35 cellular contexts compared by ENCODE assay signal in the genomic region with DNA sequence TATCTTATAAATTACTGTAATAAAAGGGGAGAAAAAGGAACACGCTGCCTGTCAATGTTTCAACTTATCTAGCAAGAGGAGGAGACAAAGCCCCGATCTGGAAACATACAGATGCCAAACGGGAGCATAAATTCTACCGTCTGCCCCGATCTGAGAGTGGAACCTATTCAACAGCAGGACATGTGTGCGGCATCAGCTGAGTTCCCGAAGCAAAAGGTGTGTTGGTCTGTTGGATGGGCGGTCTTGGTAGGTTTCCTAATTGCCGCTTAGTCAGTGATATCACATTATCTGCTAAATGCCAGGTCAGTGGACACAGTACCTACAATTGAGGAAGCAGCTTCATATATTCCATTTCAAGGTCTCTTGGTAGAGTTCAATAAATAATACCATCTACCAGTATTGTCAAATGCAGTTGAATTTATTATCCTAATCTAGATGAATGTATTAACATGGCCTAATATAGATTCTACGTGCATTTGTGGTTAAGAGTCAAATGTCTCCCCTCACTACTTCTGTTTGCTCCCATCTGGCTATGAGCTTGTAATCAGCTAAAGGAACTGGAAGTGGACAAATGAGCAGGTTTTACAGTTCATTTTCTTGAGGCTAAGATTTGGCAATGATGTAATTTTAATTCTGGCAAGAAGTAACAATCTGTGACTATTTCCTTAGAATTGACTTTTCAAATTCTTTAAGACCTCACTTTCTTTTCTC.
"Had no signal": no experiment of that assay in that cellular context is flagged by ENCODE, and none has a peak within 500 bp of the region (broad histone marks: within the 10 kb centered on the region; RNA-seq: fewer than 3 reads in every experiment).

No MANE protein-coding gene starts in this region.

- H2AFZ ChIP-seq: hepatocyte had no signal

- H3K36me3 ChIP-seq: adrenal gland, esophagus muscularis mucosa, gastroesophageal sphincter, heart right ventricle, WERI-Rb-1 had no signal

- H3K27ac ChIP-seq: adrenal gland, body of pancreas, coronary artery, esophagus muscularis mucosa, foreskin keratinocyte, gastroesophageal sphincter, hepatocyte, WERI-Rb-1 had no signal

- H3K4me3 ChIP-seq: adrenal gland, body of pancreas, coronary artery, dorsolateral prefrontal cortex, esophagus muscularis mucosa, gastroesophageal sphincter, heart right ventricle, hepatocyte had no signal

- H3K79me2 ChIP-seq: hepatocyte had no signal

- DNase-seq: activated B cell treated with CpG ODN at 0.5 μM for 24 hours; activated CD4-positive, alpha-beta T cell treated with anti-CD3 and anti-CD28 coated beads for 48 hours; activated CD4-positive, alpha-beta T cell treated with anti-CD3 and anti-CD28 coated beads, Interleukin-2, amount 50 U/mL, for 1 hour; activated CD4-positive, alpha-beta T cell treated with anti-CD3 and anti-CD28 coated beads, Interleukin-2, amount 50 U/mL, for 48 hours; activated CD8-positive, alpha-beta memory T cell treated with anti-CD3 and anti-CD28 coated beads for 24 hours; activated CD8-positive, alpha-beta T cell treated with anti-CD3 and anti-CD28 coated beads for 36 hours; activated effector memory CD4-positive, alpha-beta T cell treated with anti-CD3 and anti-CD28 coated beads, Interleukin-2, amount 50 U/mL, for 16 hours; activated naive CD4-positive, alpha-beta T cell treated with anti-CD3 and anti-CD28 coated beads for 36 hours; activated naive CD8-positive, alpha-beta T cell treated with anti-CD3 and anti-CD28 coated beads for 36 hours; activated naive CD8-positive, alpha-beta T cell treated with anti-CD3 and anti-CD28 coated beads, Interleukin-2, amount 50 U/mL, for 24 hours; activated T-cell treated with anti-CD3 and anti-CD28 coated beads, Interleukin-2, amount 50 U/mL, for 48 hours; adrenal gland; amygdala; aorta; body of pancreas; central memory CD4-positive, alpha-beta T cell; dorsolateral prefrontal cortex; effector memory CD4-positive, alpha-beta T cell; endodermal cell; erythroblast; foreskin keratinocyte; heart right ventricle; T-helper 17 cell; T1000; WERI-Rb-1 had no signal

- H3K4me3 Mint-ChIP-seq: activated B cell treated with CpG ODN at 0.5 μM for 24 hours; activated CD8-positive, alpha-beta T cell treated with anti-CD3 and anti-CD28 coated beads for 36 hours; activated naive CD4-positive, alpha-beta T cell treated with anti-CD3 and anti-CD28 coated beads for 36 hours; activated naive CD4-positive, alpha-beta T cell treated with anti-CD3 and anti-CD28 coated beads, Interleukin-2, amount 50 U/mL, for 24 hours; activated naive CD8-positive, alpha-beta T cell treated with anti-CD3 and anti-CD28 coated beads for 36 hours; activated naive CD8-positive, alpha-beta T cell treated with anti-CD3 and anti-CD28 coated beads, Interleukin-2, amount 50 U/mL, for 24 hours; activated T-helper 1 cell treated with anti-CD3 and anti-CD28 coated beads, Interleukin-12 subunit alpha, Interleukin-12 subunit beta, Interleukin-2, Interleukin-4 antibody, amounts not matched to agents 30 ng/mL and 10 ng/mL and 1 ng/mL, durations not matched to agents 14 hours and 24 hours and 36 hours; dendritic cell treated with granulocyte-macrophage colony-stimulating factor and Interleukin-4, amounts not matched to agents 40 ng/mL and 50 ng/mL, for 4 days; endodermal cell; T-helper 17 cell; T-helper 2 cell treated with Interferon-gamma antibody and Interleukin-4, amounts not matched to agents 5 μg/mL and 100 μg/mL, for 36 hours had no signal

- H3K27me3 Mint-ChIP-seq: activated CD8-positive, alpha-beta T cell treated with anti-CD3 and anti-CD28 coated beads for 36 hours; activated naive CD8-positive, alpha-beta T cell treated with anti-CD3 and anti-CD28 coated beads for 36 hours; activated naive CD8-positive, alpha-beta T cell treated with anti-CD3 and anti-CD28 coated beads, Interleukin-2, amount 50 U/mL, for 24 hours; dendritic cell treated with granulocyte-macrophage colony-stimulating factor and Interleukin-4, amounts not matched to agents 40 ng/mL and 50 ng/mL, for 4 days; T-helper 17 cell had no signal

- H3K4me2 ChIP-seq: hepatocyte had no signal

- H3K9me3 Mint-ChIP-seq: activated B cell treated with CpG ODN at 0.5 μM for 24 hours; activated CD8-positive, alpha-beta T cell treated with anti-CD3 and anti-CD28 coated beads for 36 hours; activated naive CD4-positive, alpha-beta T cell treated with anti-CD3 and anti-CD28 coated beads for 36 hours; activated naive CD8-positive, alpha-beta T cell treated with anti-CD3 and anti-CD28 coated beads for 36 hours; activated naive CD8-positive, alpha-beta T cell treated with anti-CD3 and anti-CD28 coated beads, Interleukin-2, amount 50 U/mL, for 24 hours; activated T-helper 1 cell treated with anti-CD3 and anti-CD28 coated beads, Interleukin-12 subunit alpha, Interleukin-12 subunit beta, Interleukin-2, Interleukin-4 antibody, amounts not matched to agents 30 ng/mL and 10 ng/mL and 1 ng/mL, durations not matched to agents 14 hours and 24 hours and 36 hours; activated T-helper 2 cell treated with anti-CD3 and anti-CD28 coated beads, Interferon-gamma antibody, Interleukin-2, Interleukin-4, amounts not matched to agents 10 μg/mL and 5 μg/mL and 100 μg/mL, durations not matched to agents 14 hours and 24 hours and 36 hours; dendritic cell treated with granulocyte-macrophage colony-stimulating factor and Interleukin-4, amounts not matched to agents 40 ng/mL and 50 ng/mL, for 4 days; endodermal cell; T-helper 2 cell treated with Interferon-gamma antibody and Interleukin-4, amounts not matched to agents 5 μg/mL and 100 μg/mL, for 36 hours had no signal

- ATAC-seq: activated CD4-positive, CD25-positive, alpha-beta regulatory T cell treated with anti-CD3 and anti-CD28 coated beads, Interleukin-2, amount 50 U/mL, for 24 hours; activated CD8-positive, alpha-beta T cell treated with anti-CD3 and anti-CD28 coated beads for 36 hours; activated naive CD8-positive, alpha-beta T cell treated with anti-CD3 and anti-CD28 coated beads, Interleukin-2, amount 50 U/mL, for 24 hours; body of pancreas; foreskin keratinocyte; gastroesophageal sphincter; T-helper 17 cell had no signal

- H3K4me1 ChIP-seq: body of pancreas, foreskin keratinocyte had no signal

- H3K27me3 ChIP-seq: adrenal gland, body of pancreas, dorsolateral prefrontal cortex, esophagus muscularis mucosa, gastroesophageal sphincter, heart right ventricle, hepatocyte had no signal

- H3K36me3 Mint-ChIP-seq: activated naive CD4-positive, alpha-beta T cell treated with anti-CD3 and anti-CD28 coated beads, Interleukin-2, amount 50 U/mL, for 24 hours; activated naive CD8-positive, alpha-beta T cell treated with anti-CD3 and anti-CD28 coated beads for 36 hours had no signal

- H3K27ac Mint-ChIP-seq: activated B cell treated with CpG ODN at 0.5 μM for 24 hours; activated CD8-positive, alpha-beta T cell treated with anti-CD3 and anti-CD28 coated beads for 36 hours; activated naive CD4-positive, alpha-beta T cell treated with anti-CD3 and anti-CD28 coated beads for 36 hours; activated naive CD4-positive, alpha-beta T cell treated with anti-CD3 and anti-CD28 coated beads, Interleukin-2, amount 50 U/mL, for 24 hours; activated naive CD8-positive, alpha-beta T cell treated with anti-CD3 and anti-CD28 coated beads for 36 hours; activated naive CD8-positive, alpha-beta T cell treated with anti-CD3 and anti-CD28 coated beads, Interleukin-2, amount 50 U/mL, for 24 hours; activated T-helper 1 cell treated with anti-CD3 and anti-CD28 coated beads, Interleukin-12 subunit alpha, Interleukin-12 subunit beta, Interleukin-2, Interleukin-4 antibody, amounts not matched to agents 30 ng/mL and 10 ng/mL and 1 ng/mL, durations not matched to agents 14 hours and 24 hours and 36 hours; activated T-helper 2 cell treated with anti-CD3 and anti-CD28 coated beads, Interferon-gamma antibody, Interleukin-2, Interleukin-4, amounts not matched to agents 10 μg/mL and 5 μg/mL and 100 μg/mL, durations not matched to agents 14 hours and 24 hours and 36 hours; dendritic cell treated with granulocyte-macrophage colony-stimulating factor and Interleukin-4, amounts not matched to agents 40 ng/mL and 50 ng/mL, for 4 days; endodermal cell; T-helper 17 cell; T-helper 2 cell treated with Interferon-gamma antibody and Interleukin-4, amounts not matched to agents 5 μg/mL and 100 μg/mL, for 36 hours had no signal

- H3K9me3 ChIP-seq: adrenal gland, body of pancreas, esophagus muscularis mucosa, gastroesophageal sphincter, heart right ventricle had no signal

- H3K4me1 Mint-ChIP-seq: activated B cell treated with CpG ODN at 0.5 μM for 24 hours; activated naive CD4-positive, alpha-beta T cell treated with anti-CD3 and anti-CD28 coated beads, Interleukin-2, amount 50 U/mL, for 24 hours; activated naive CD8-positive, alpha-beta T cell treated with anti-CD3 and anti-CD28 coated beads for 36 hours; activated naive CD8-positive, alpha-beta T cell treated with anti-CD3 and anti-CD28 coated beads, Interleukin-2, amount 50 U/mL, for 24 hours; T-helper 17 cell had no signal
